11 cellular contexts compared by ENCODE assay signal in genomic region chr21:42263591-42264131, GRCh38. TPM values are rescaled to one million over a fixed set of nuclear protein-coding genes. Genes with fewer than 3 reads are reported as not detected.
DNase-seq lines count a peak whose midpoint lies in the region; ATAC-seq and TF ChIP-seq lines count a peak whose summit lies in the region.
"Had no signal": no experiment of that assay in that cellular context is flagged by ENCODE, and none has a peak within 500 bp of the region (broad histone marks: within the 10 kb centered on the region; RNA-seq: fewer than 3 reads in every experiment).

No MANE protein-coding gene starts in this region.

- no peak for DNase-seq in PC-3
- peak; percentile 89 to 96 for DNase-seq in dermis microvascular lymphatic vessel endothelial cell (ENCODE audit: low read depth in 2 of 2)
- peak; percentile 58 to 75 for DNase-seq in left lung
- peak; percentile 19 for DNase-seq in testis
- no peak for DNase-seq in NCI-H345 treated with DMSO at 0.1 percent for 48 hours (lab: John Stamatoyannopoulos, UW; ENCODE audit: unreplicated experiment)
- DNase-seq in activated CD4-positive, CD25-positive, alpha-beta regulatory T cell treated with anti-CD3 and anti-CD28 coated beads, Interleukin-2, amount 50 U/mL, for 72 hours = no peak
- DNase-seq: amniotic stem cell had no signal

- H3K9ac ChIP-seq in PC-3 (ENCODE audit: low read length) = no peak overlapping the region

- TF ChIP-seq CTCF in PC-3 (conservative IDR thresholded peaks at IDR 0.05; ENCODE audit: low read depth, low read length) (no peak), left lung (IDR thresholded peaks at IDR 0.05) (no peak), testis (IDR thresholded peaks at IDR 0.05) (no peak)

- no peak for TF ChIP-seq POLR2A in testis (IDR thresholded peaks at IDR 0.05)

- H3K9me3 ChIP-seq in PC-3 (ENCODE audit: low read length) (no peaks in the 10 kb centered on the region), left lung (no peaks in the 10 kb centered on the region), testis (no peaks in the 10 kb centered on the region)

- H3K4me1 ChIP-seq in PC-3 (ENCODE audit: insufficient read depth, low read length) (peaks cover 14% of the 10 kb centered on the region), left lung (peaks cover 0 to 84% of the 10 kb centered on the region in 2 donors), testis (no peaks in the 10 kb centered on the region)

- H3K36me3 ChIP-seq in PC-3 (ENCODE audit: low read depth, low read length) (no peaks in the 10 kb centered on the region), left lung (no peaks in the 10 kb centered on the region), testis (ENCODE audit: low read depth, missing control alignments) (no peaks in the 10 kb centered on the region)

- H3K27me3 ChIP-seq in PC-3 (ENCODE audit: low read length) = no peaks in the 10 kb centered on the region
- no peaks in the 10 kb centered on the region for H3K27me3 ChIP-seq in left lung
- H3K27me3 ChIP-seq in testis = no peaks in the 10 kb centered on the region

- peak overlapping the region; percentile 43; the same call in 1 of the 2 replicates for H3K4me2 ChIP-seq in PC-3 (ENCODE audit: low read length)

- no peak overlapping the region for H3K4me3 ChIP-seq in PC-3 (ENCODE audit: low read length)
- H3K4me3 ChIP-seq in left lung = no peak overlapping the region
- H3K4me3 ChIP-seq in testis = no peak overlapping the region
- H3K4me3 ChIP-seq: GM12878 had no signal

- no TSS peak for BruUV-seq in PC-3 (replicated peaks; lab: Mats Ljungman, UMichigan)

- H3K27ac ChIP-seq in PC-3 (ENCODE audit: low read length) (no peak overlapping the region), left lung (peak overlapping the region; percentile 68 to 85), testis (no peak overlapping the region)

- ATAC-seq in PC-3 (peak; percentile 44), left lung (peak; percentile 37), HG03097 (IDR thresholded peaks at IDR 0.05; ENCODE audit: low FRiP score, unreplicated experiment) (no peak)
- ATAC-seq: GM12878 had no signal

- POLR2A ChIA-PET in PC-3 (lab: Charles Lee; ENCODE audit: unreplicated experiment) = no interaction called here

- CTCF ChIA-PET in PC-3 (lab: Charles Lee) = no interaction called here

- H2AFZ ChIP-seq in PC-3 (ENCODE audit: low read length) = peak overlapping the region; percentile 52; the same call in 1 of the 2 replicates

- H3F3A ChIP-seq in PC-3 (ENCODE audit: low read length, unreplicated experiment) = no peaks in the 10 kb centered on the region

- no peaks in the 10 kb centered on the region for H4K20me1 ChIP-seq in PC-3 (ENCODE audit: low read length)

- intact Hi-C loops in PC-3 (cut with micrococcal nuclease) = no loop called here
- intact Hi-C loops in left lung (cut with DNase I) = no loop called here
- intact Hi-C loops in testis (cut with DNase I; ENCODE audit: low total_unique reads) = no loop called here

- H3K79me2 ChIP-seq in PC-3 (ENCODE audit: low read length) = no peaks in the 10 kb centered on the region

- H3K9me2 ChIP-seq in PC-3 (replicated peaks; ENCODE audit: low read length) = no peaks in the 10 kb centered on the region

- WGBS in testis, 2 donors = 76 to 82% methylated on average over 14 to 18 of the region's 18 CpGs

RNA-seq across cellular contexts. Expression of gene ABCG1, which starts 44.7 kb away (rescaled TPM):
- total RNA-seq in PC-3 (2014; rRNA removed) (0.66 and 2.0 TPM in 2 replicates), dermis microvascular lymphatic vessel endothelial cell (62.9 and 141 TPM in 2 replicates), left lung (10 to 100 TPM; 40.6 to 53.8 TPM), testis (1 to 10 TPM; 4.6 to 5.9 TPM)
- polyA plus RNA-seq in testis (ENCODE audit: insufficient read depth, low read depth, low replicate concordance) = 5.1 TPM
- total RNA-seq: epithelial cell of proximal tubule had no signal

RNA-seq across cellular contexts. Expression of gene TFF3, which starts 51.5 kb away (rescaled TPM):
- 2.8 and 9.1 TPM in 2 replicates for total RNA-seq in PC-3 (2014; rRNA removed)
- 204 and 290 TPM in 2 replicates for total RNA-seq in dermis microvascular lymphatic vessel endothelial cell
- 10 to 100 TPM in 1 of 2 donors, 1 to 10 TPM in 1; 5.5 to 11.1 TPM for total RNA-seq in left lung
- 10 to 100 TPM in 1 of 2 donors, 1 to 10 TPM in 1; 3.9 to 12.9 TPM for total RNA-seq in testis
- polyA plus RNA-seq in testis (ENCODE audit: insufficient read depth, low read depth, low replicate concordance) = 11.5 TPM
- total RNA-seq: GM12878; T-helper 1 cell treated with Interleukin-12 subunit alpha and Interleukin-12 subunit beta and Interleukin-4 antibody, amounts not matched to agents 30 ng/mL and 1 ng/mL, for 36 hours had no signal
- polyA plus RNA-seq: GM12878 had no signal

Comparison
In these comparisons a context has a peak if more than half of its experiments do, and no peak if none do; other contexts are left out.
1. DNase-seq: peak in dermis microvascular lymphatic vessel endothelial cell (2 of 2), left lung (2 of 2) and testis (single experiment); none in PC-3 (single experiment), NCI-H345 treated with DMSO at 0.1 percent for 48 hours (single experiment) and activated CD4-positive, CD25-positive, alpha-beta regulatory T cell treated with anti-CD3 and anti-CD28 coated beads, Interleukin-2, amount 50 U/mL, for 72 hours (single experiment).
2. H3K27ac ChIP-seq: peak in left lung (2 of 2); none in PC-3 (single experiment) and testis (0 of 2).
3. RNA of gene TFF3, which starts 51.5 kb away (total RNA-seq): 204 to 290 TPM in dermis microvascular lymphatic vessel endothelial cell; 3.9 to 12.9 TPM in testis, 5.5 to 11.1 TPM in left lung and 2.8 to 9.1 TPM in PC-3; every median in the first group is over 10 times any median in the second.